20 cellular contexts compared by ENCODE assay signal in genomic region chr2:46430992-46431391, GRCh38. TPM values are rescaled to one million over a fixed set of nuclear protein-coding genes. Genes with fewer than 3 reads are reported as not detected.
DNase-seq lines count a peak whose midpoint lies in the region; ATAC-seq and TF ChIP-seq lines count a peak whose summit lies in the region.
"Had no signal": no experiment of that assay in that cellular context is flagged by ENCODE, and none has a peak within 500 bp of the region (broad histone marks: within the 10 kb centered on the region; RNA-seq: fewer than 3 reads in every experiment).

No MANE protein-coding gene starts in this region.

- H3K27me3 ChIP-seq in naive thymus-derived CD4-positive, alpha-beta T cell (ENCODE audit: control insufficient read depth in 2 of 2, insufficient read depth in 2 of 2, low read length in 2 of 2), result no peaks in the 10 kb centered on the region
- H3K27me3 ChIP-seq: BLaER1 treated with 17β-estradiol and CSF1 and Interleukin-3, amounts not matched to agents 10 nM and 100 nM; SJCRH30 had no signal

- intact Hi-C loops in natural killer cell (cut with micrococcal nuclease), result no loop called here
- intact Hi-C loops in naive thymus-derived CD4-positive, alpha-beta T cell (cut with micrococcal nuclease), result no loop called here

- no peak for DNase-seq in natural killer cell
- DNase-seq in natural killer cell treated with Interleukin-12 subunit alpha and Interleukin-12 subunit beta and Interleukin-15 and Interleukin-18, amount 100 ng/mL, for 72 hours (ENCODE audit: low spot score), result no peak
- no peak for DNase-seq in T-helper 17 cell
- DNase-seq in naive thymus-derived CD4-positive, alpha-beta T cell, result peak in 3 of 9 donors; percentile 4 to 20 (median 15)
- DNase-seq in KG1 (lab: John Stamatoyannopoulos, UW), result no peak
- DNase-seq: COR-L47, DMS153, H9, NCI-H1048, NCI-H146, NCI-H2081, NCI-H510A treated with DMSO at 0.1 percent for 48 hours, PC-9, SJCRH30 had no signal

- no peaks in the 10 kb centered on the region for H3K9me3 ChIP-seq in T-helper 17 cell (ENCODE audit: control insufficient read depth, low read length, poor library complexity, severe bottlenecking)
- H3K9me3 ChIP-seq in naive thymus-derived CD4-positive, alpha-beta T cell (ENCODE audit: control insufficient read depth in 2 of 3, low read length in 3 of 3), result no peaks in the 10 kb centered on the region

- H3K27ac Mint-ChIP-seq in natural killer cell, result no peak overlapping the region
- H3K27ac Mint-ChIP-seq in natural killer cell treated with Interleukin-12 subunit alpha and Interleukin-12 subunit beta and Interleukin-15 and Interleukin-18, amount 100 ng/mL, for 72 hours, result no peak overlapping the region
- no peak overlapping the region for H3K27ac Mint-ChIP-seq in T-helper 17 cell
- peak overlapping the region in 5 of 9 donors; percentile 3 to 71 (median 36) for H3K27ac Mint-ChIP-seq in naive thymus-derived CD4-positive, alpha-beta T cell
- H3K27ac Mint-ChIP-seq: H9 had no signal

- CTCF ChIA-PET in naive thymus-derived CD4-positive, alpha-beta T cell (lab: Charles Lee), result interaction anchor here (0.5 to 0.7 kb wide), 2 partner anchors 24 to 1378 kb away, joined by 3 read pairs; no protein-coding TSS in a partner anchor

- peaks cover 22 to 27% of the 10 kb centered on the region in 2 donors for H3K27me3 Mint-ChIP-seq in natural killer cell (ENCODE audit: low read depth in 2 of 2)
- peaks cover 4 to 16% of the 10 kb centered on the region in 2 donors for H3K27me3 Mint-ChIP-seq in natural killer cell treated with Interleukin-12 subunit alpha and Interleukin-12 subunit beta and Interleukin-15 and Interleukin-18, amount 100 ng/mL, for 72 hours
- peaks cover 10% of the 10 kb centered on the region for H3K27me3 Mint-ChIP-seq in T-helper 17 cell
- peaks cover 0 to 10% (median 0%) of the 10 kb centered on the region in 5 donors for H3K27me3 Mint-ChIP-seq in naive thymus-derived CD4-positive, alpha-beta T cell

- H3K4me3 Mint-ChIP-seq in natural killer cell, result no peak overlapping the region
- H3K4me3 Mint-ChIP-seq in natural killer cell treated with Interleukin-12 subunit alpha and Interleukin-12 subunit beta and Interleukin-15 and Interleukin-18, amount 100 ng/mL, for 72 hours, result no peak overlapping the region
- peak overlapping the region; percentile 10 for H3K4me3 Mint-ChIP-seq in T-helper 17 cell
- peak overlapping the region in 8 of 10 donors; percentile 6 to 67 (median 40) for H3K4me3 Mint-ChIP-seq in naive thymus-derived CD4-positive, alpha-beta T cell
- H3K4me3 Mint-ChIP-seq: H9, IgD-negative memory B cell had no signal

- peaks cover 28 to 29% of the 10 kb centered on the region in 2 donors for H3K4me1 ChIP-seq in naive thymus-derived CD4-positive, alpha-beta T cell (ENCODE audit: control insufficient read depth in 2 of 2, insufficient read depth in 2 of 2, low read length in 2 of 2)

- no peak for TF ChIP-seq POLR2A in GM18505 (IDR thresholded peaks at IDR 0.05; ENCODE audit: borderline replicate concordance, extremely low read depth, insufficient read depth, insufficient read length)

- H3K27ac ChIP-seq in naive thymus-derived CD4-positive, alpha-beta T cell (ENCODE audit: low read depth, low read length), result no peak overlapping the region
- H3K27ac ChIP-seq: BLaER1 treated with 17β-estradiol and CSF1 and Interleukin-3, amounts not matched to agents 10 nM and 100 nM; PC-9; SJCRH30 had no signal

- no peaks in the 10 kb centered on the region for H3K36me3 Mint-ChIP-seq in natural killer cell
- H3K36me3 Mint-ChIP-seq in natural killer cell treated with Interleukin-12 subunit alpha and Interleukin-12 subunit beta and Interleukin-15 and Interleukin-18, amount 100 ng/mL, for 72 hours, result no peaks in the 10 kb centered on the region
- no peaks in the 10 kb centered on the region for H3K36me3 Mint-ChIP-seq in T-helper 17 cell (ENCODE audit: low read depth)
- peaks cover 0 to 4% (median 0%) of the 10 kb centered on the region in 5 donors for H3K36me3 Mint-ChIP-seq in naive thymus-derived CD4-positive, alpha-beta T cell
- H3K36me3 Mint-ChIP-seq: IgD-negative memory B cell had no signal

- peaks cover 18 to 25% of the 10 kb centered on the region in 2 donors for H3K4me1 Mint-ChIP-seq in natural killer cell
- H3K4me1 Mint-ChIP-seq in natural killer cell treated with Interleukin-12 subunit alpha and Interleukin-12 subunit beta and Interleukin-15 and Interleukin-18, amount 100 ng/mL, for 72 hours (ENCODE audit: low read depth in 2 of 2), result peaks cover 19 to 23% of the 10 kb centered on the region in 2 donors
- peaks cover 32% of the 10 kb centered on the region for H3K4me1 Mint-ChIP-seq in T-helper 17 cell
- H3K4me1 Mint-ChIP-seq in naive thymus-derived CD4-positive, alpha-beta T cell, result peaks cover 6 to 45% (median 43%) of the 10 kb centered on the region in 7 donors

- no peak overlapping the region for H3K4me3 ChIP-seq in naive thymus-derived CD4-positive, alpha-beta T cell (ENCODE audit: low read length)
- H3K4me3 ChIP-seq: BLaER1 treated with 17β-estradiol and CSF1 and Interleukin-3, amounts not matched to agents 10 nM and 100 nM; PC-9; SJCRH30 had no signal

- POLR2A ChIA-PET in naive thymus-derived CD4-positive, alpha-beta T cell (lab: Charles Lee), result no interaction called here

- no peaks in the 10 kb centered on the region for H3K9me3 Mint-ChIP-seq in natural killer cell
- no peaks in the 10 kb centered on the region for H3K9me3 Mint-ChIP-seq in natural killer cell treated with Interleukin-12 subunit alpha and Interleukin-12 subunit beta and Interleukin-15 and Interleukin-18, amount 100 ng/mL, for 72 hours
- peaks cover 0 to 8% (median 2%) of the 10 kb centered on the region in 11 donors for H3K9me3 Mint-ChIP-seq in naive thymus-derived CD4-positive, alpha-beta T cell
- H3K9me3 Mint-ChIP-seq: H9 had no signal

- H3K36me3 ChIP-seq in naive thymus-derived CD4-positive, alpha-beta T cell (ENCODE audit: control insufficient read depth in 2 of 3, insufficient read depth in 3 of 3, low read length in 3 of 3), result no peaks in the 10 kb centered on the region
- H3K36me3 ChIP-seq: BLaER1 treated with 17β-estradiol and CSF1 and Interleukin-3, amounts not matched to agents 10 nM and 100 nM; SJCRH30 had no signal

- ATAC-seq in natural killer cell, result peak; percentile 5 to 31 (median 17)
- ATAC-seq in natural killer cell treated with Interleukin-12 subunit alpha and Interleukin-12 subunit beta and Interleukin-15 and Interleukin-18, amount 100 ng/mL, for 72 hours, result no peak
- peak; percentile 33 for ATAC-seq in T-helper 17 cell
- ATAC-seq in naive thymus-derived CD4-positive, alpha-beta T cell, result no peak
- no peak for ATAC-seq in GM21825 (IDR thresholded peaks at IDR 0.05; ENCODE audit: unreplicated experiment)
- ATAC-seq in GM18505 (IDR thresholded peaks at IDR 0.05; ENCODE audit: unreplicated experiment), result no peak

- no peak for TF ChIP-seq CTCF in natural killer cell (IDR thresholded peaks at IDR 0.05)

RNA-seq across cellular contexts. Expression of gene TMEM247, which starts 48.4 kb away (rescaled TPM):
- total RNA-seq in natural killer cell (not detected), T-helper 17 cell (not detected)
- not detected for total RNA-seq in natural killer cell treated with Interleukin-12 subunit alpha and Interleukin-12 subunit beta and Interleukin-15 and Interleukin-18, amount 100 ng/mL, for 72 hours
- not detected for total RNA-seq in naive thymus-derived CD4-positive, alpha-beta T cell
- polyA plus RNA-seq in naive thymus-derived CD4-positive, alpha-beta T cell, result not detected
- total RNA-seq: H9, HT1080, M059J, PC-9, SJCRH30 had no signal
- polyA plus RNA-seq: IgD-negative memory B cell had no signal

Comparison
In these comparisons a context has a peak if more than half of its experiments do, and no peak if none do; other contexts are left out.
1. ATAC-seq: peak in natural killer cell (3 of 3) and T-helper 17 cell (single experiment); none in natural killer cell treated with Interleukin-12 subunit alpha and Interleukin-12 subunit beta and Interleukin-15 and Interleukin-18, amount 100 ng/mL, for 72 hours (0 of 2), naive thymus-derived CD4-positive, alpha-beta T cell (single experiment), GM21825 (single experiment) and GM18505 (single experiment).
2. H3K27ac Mint-ChIP-seq: peak in naive thymus-derived CD4-positive, alpha-beta T cell (5 of 9); none in natural killer cell (0 of 2), natural killer cell treated with Interleukin-12 subunit alpha and Interleukin-12 subunit beta and Interleukin-15 and Interleukin-18, amount 100 ng/mL, for 72 hours (0 of 2) and T-helper 17 cell (single experiment).
3. H3K4me3 Mint-ChIP-seq: peak in T-helper 17 cell (single experiment) and naive thymus-derived CD4-positive, alpha-beta T cell (8 of 10); none in natural killer cell (single experiment) and natural killer cell treated with Interleukin-12 subunit alpha and Interleukin-12 subunit beta and Interleukin-15 and Interleukin-18, amount 100 ng/mL, for 72 hours (single experiment).